In the genomic region with DNA sequence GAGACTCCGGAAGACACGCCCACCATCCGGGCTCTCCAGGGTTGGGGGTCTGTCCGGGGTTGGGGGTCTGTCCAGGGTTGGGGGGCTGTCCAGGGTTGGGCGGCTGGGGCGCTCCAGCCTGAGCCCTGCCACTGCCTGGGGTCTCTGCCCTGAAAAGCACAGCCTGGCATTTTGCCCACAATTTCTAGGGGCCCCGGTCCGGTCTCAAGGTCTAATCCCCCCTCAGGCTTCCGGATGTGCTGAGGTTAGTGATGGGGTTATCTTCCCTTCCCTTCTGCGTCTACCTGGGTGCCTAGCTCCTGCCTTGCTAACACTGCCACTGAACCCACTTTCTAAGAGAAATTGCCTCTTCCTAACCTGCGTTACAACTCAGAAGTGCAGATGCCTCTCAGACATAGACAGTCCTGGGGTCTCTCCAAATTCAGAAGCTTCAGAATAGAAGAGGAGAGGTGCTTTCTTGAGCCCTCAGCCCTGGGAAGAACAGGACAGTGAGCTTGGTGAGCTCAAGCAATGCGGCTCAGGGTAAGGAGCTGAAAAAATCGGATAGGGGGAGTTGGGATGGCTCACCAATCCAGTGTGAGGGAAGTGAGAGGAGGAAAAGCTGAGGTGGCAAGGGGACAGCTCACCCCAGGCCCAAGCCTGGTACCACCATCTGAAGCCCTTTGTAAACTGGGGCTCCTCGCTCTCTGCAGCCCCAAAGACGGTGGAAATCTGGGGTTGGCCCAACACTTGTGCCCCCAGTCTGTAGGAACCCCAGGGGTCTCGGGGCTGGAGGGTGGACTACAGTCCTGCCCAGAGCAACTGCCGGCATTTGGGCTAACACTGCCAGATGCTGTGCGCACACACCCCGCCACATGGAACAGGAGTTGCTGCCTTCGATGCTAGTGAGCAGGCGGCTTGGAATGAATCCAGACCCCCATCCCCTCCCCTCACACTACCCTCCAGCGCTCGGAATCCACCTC, we compare ENCODE assay signal across 16 cellular contexts. TPM values are rescaled to one million over a fixed set of nuclear protein-coding genes. Genes with fewer than 3 reads are reported as not detected.
DNase-seq lines count a peak whose midpoint lies in the region; ATAC-seq and TF ChIP-seq lines count a peak whose summit lies in the region.
"Had no signal": no experiment of that assay in that cellular context is flagged by ENCODE, and none has a peak within 500 bp of the region (broad histone marks: within the 10 kb centered on the region; RNA-seq: fewer than 3 reads in every experiment).

No MANE protein-coding gene starts in this region.

- peak overlapping the region; percentile 58 for H3K4me3 ChIP-seq in GM23338
- H3K4me3 ChIP-seq: hepatocyte had no signal

- peaks cover 58% of the 10 kb centered on the region for H3K4me1 ChIP-seq in GM23338 (ENCODE audit: insufficient read depth)

- H3K4me3 Mint-ChIP-seq in GM23338: peak overlapping the region; percentile 62
- H3K4me3 Mint-ChIP-seq in activated naive CD8-positive, alpha-beta T cell treated with anti-CD3 and anti-CD28 coated beads, Interleukin-2, amount 10 ng/mL, durations not matched to agents 7 days and 5 days: peak overlapping the region; percentile 39
- peak overlapping the region; percentile 30 for H3K4me3 Mint-ChIP-seq in nephron progenitor cell

- no peaks in the 10 kb centered on the region for H3K79me2 ChIP-seq in GM23338 (replicated peaks; ENCODE audit: insufficient read depth)
- H3K79me2 ChIP-seq: hepatocyte had no signal

- peaks cover 98% of the 10 kb centered on the region for H3K27me3 ChIP-seq in GM23338 (ENCODE audit: insufficient read depth)

- H3K9me2 ChIP-seq in GM23338 (ENCODE audit: insufficient read depth): no peaks in the 10 kb centered on the region

- peak overlapping the region; percentile 89 for H3K4me2 ChIP-seq in GM23338

- H3K27me3 Mint-ChIP-seq in GM23338 (ENCODE audit: insufficient read depth, low read depth, poor library complexity) (peaks cover 94% of the 10 kb centered on the region), nephron progenitor cell (ENCODE audit: low read depth, poor library complexity) (peaks cover 99% of the 10 kb centered on the region)
- peaks cover 81% of the 10 kb centered on the region for H3K27me3 Mint-ChIP-seq in activated naive CD8-positive, alpha-beta T cell treated with anti-CD3 and anti-CD28 coated beads, Interleukin-2, amount 10 ng/mL, durations not matched to agents 7 days and 5 days

- no peaks in the 10 kb centered on the region for H3K36me3 ChIP-seq in GM23338 (ENCODE audit: insufficient read depth)
- H3K36me3 ChIP-seq: suprapubic skin had no signal

- no peak overlapping the region for H3K27ac Mint-ChIP-seq in GM23338
- peak overlapping the region; percentile 48 for H3K27ac Mint-ChIP-seq in activated naive CD8-positive, alpha-beta T cell treated with anti-CD3 and anti-CD28 coated beads, Interleukin-2, amount 10 ng/mL, durations not matched to agents 7 days and 5 days
- no peak overlapping the region for H3K27ac Mint-ChIP-seq in nephron progenitor cell

- peaks cover 6% of the 10 kb centered on the region; the same call in 1 of the 2 replicates for H4K20me1 ChIP-seq in GM23338 (replicated peaks; ENCODE audit: insufficient read depth)

- TF ChIP-seq CTCF in GM23338 (conservative IDR thresholded peaks at IDR 0.05; ENCODE audit: low read depth in 2 of 2): no peak
- no peak for TF ChIP-seq CTCF in nephron progenitor cell (IDR thresholded peaks at IDR 0.05)

- ATAC-seq in GM23338 (no peak), GM18858 (IDR thresholded peaks at IDR 0.05; ENCODE audit: unreplicated experiment) (no peak)
- no peak for ATAC-seq in activated naive CD8-positive, alpha-beta T cell treated with anti-CD3 and anti-CD28 coated beads, Interleukin-2, amount 10 ng/mL, durations not matched to agents 7 days and 5 days (ENCODE audit: low read depth)

- H3K9me3 Mint-ChIP-seq in GM23338 (0 out of 3 replicates have a peak, but pooled peaks cover 3% of the 10 kb centered on the region), nephron progenitor cell (no peaks in the 10 kb centered on the region)
- H3K9me3 Mint-ChIP-seq in activated naive CD8-positive, alpha-beta T cell treated with anti-CD3 and anti-CD28 coated beads, Interleukin-2, amount 10 ng/mL, durations not matched to agents 7 days and 5 days: peaks cover 3% of the 10 kb centered on the region

- H3K36me3 Mint-ChIP-seq in GM23338 (ENCODE audit: low read depth) (no peaks in the 10 kb centered on the region; the same call in 2 of the 3 replicates), nephron progenitor cell (ENCODE audit: low read depth) (no peaks in the 10 kb centered on the region)
- no peaks in the 10 kb centered on the region for H3K36me3 Mint-ChIP-seq in activated naive CD8-positive, alpha-beta T cell treated with anti-CD3 and anti-CD28 coated beads, Interleukin-2, amount 10 ng/mL, durations not matched to agents 7 days and 5 days

- POLR2A ChIA-PET in activated naive CD8-positive, alpha-beta T cell treated with anti-CD3 and anti-CD28 coated beads, Interleukin-2, amount 10 ng/mL, durations not matched to agents 7 days and 5 days (lab: Charles Lee): no interaction called here

- peak; percentile 25 for DNase-seq in NCI-H345 (lab: John Stamatoyannopoulos, UW)
- DNase-seq in NCI-H345 treated with DMSO at 0.1 percent for 48 hours (lab: John Stamatoyannopoulos, UW; ENCODE audit: unreplicated experiment): no peak
- peak; percentile 59 for DNase-seq in GM23338 (ENCODE audit: low spot score)
- DNase-seq in activated naive CD8-positive, alpha-beta T cell treated with anti-CD3 and anti-CD28 coated beads, Interleukin-2, amount 10 ng/mL, durations not matched to agents 7 days and 5 days: no peak
- no peak for DNase-seq in nephron progenitor cell
- no peak for DNase-seq in KG1 (lab: John Stamatoyannopoulos, UW)
- no peak for DNase-seq in hypothalamus (lab: John Stamatoyannopoulos, UW)
- DNase-seq: occipital lobe, small intestine had no signal

- no peak overlapping the region for H2AFZ ChIP-seq in GM23338

- no peak overlapping the region for H3K27ac ChIP-seq in GM23338 (ENCODE audit: low read depth)
- H3K27ac ChIP-seq: hepatocyte, suprapubic skin had no signal

- H3F3A ChIP-seq in GM23338 (replicated peaks; ENCODE audit: low read depth): peaks cover 20% of the 10 kb centered on the region

- H3K4me1 Mint-ChIP-seq in GM23338 (peaks cover 45% of the 10 kb centered on the region), nephron progenitor cell (peaks cover 33% of the 10 kb centered on the region)
- H3K4me1 Mint-ChIP-seq in activated naive CD8-positive, alpha-beta T cell treated with anti-CD3 and anti-CD28 coated beads, Interleukin-2, amount 10 ng/mL, durations not matched to agents 7 days and 5 days: peaks cover 27% of the 10 kb centered on the region

TF ChIP-seq in GM23338, 12 proteins besides CTCF, POLR2A, EP300 and RAD21:
- no peak for TF ChIP-seq CREB1 (CRISPR knock-in tag; IDR thresholded peaks at IDR 0.05; ENCODE audit: low read depth)
- no peak for TF ChIP-seq POLR2AphosphoS5 (IDR thresholded peaks at IDR 0.05; ENCODE audit: low read depth)
- peak; percentile 97 for TF ChIP-seq EZH2phosphoT487 (IDR thresholded peaks at IDR 0.05; ENCODE audit: unreplicated experiment)
- TF ChIP-seq EZH2 (IDR thresholded peaks at IDR 0.05; ENCODE audit: low read depth, unreplicated experiment): peak; percentile 96
TF ChIP-seq in GM23338: peak in this region for 2.

RNA-seq across cellular contexts. Expression of a gene that starts 5.6 kb away (rescaled TPM):
- total RNA-seq in GM23338 (2014; rRNA removed; shearing (Covaris generic)): not detected in 2 replicates
- 0.16 and 0.18 TPM in 2 replicates for polyA plus RNA-seq in GM23338 (2016; fragmentation: Nextera tagmentation; extraction: Ambion mirVana)
- not detected for total RNA-seq in activated naive CD8-positive, alpha-beta T cell treated with anti-CD3 and anti-CD28 coated beads, Interleukin-2, amount 10 ng/mL, durations not matched to agents 7 days and 5 days
- total RNA-seq: activated CD8-positive, alpha-beta memory T cell treated with anti-CD3 and anti-CD28 coated beads for 36 hours; chondrocyte; esophagus mucosa; lower leg skin; occipital lobe; suprapubic skin had no signal
- polyA plus RNA-seq: small intestine had no signal

RNA-seq across cellular contexts. Expression of a gene that starts 43.9 kb away (rescaled TPM):
- not detected in 2 replicates for total RNA-seq in GM23338 (2014; rRNA removed; shearing (Covaris generic))
- 0.45 TPM in 1 of 2 replicates, not detected in the other for polyA plus RNA-seq in GM23338 (2016; fragmentation: Nextera tagmentation; extraction: Ambion mirVana)
- 1 to 10 TPM in 1 of 2 experiments, under 1 TPM in 1; 0.85 to 1.2 TPM for total RNA-seq in activated naive CD8-positive, alpha-beta T cell treated with anti-CD3 and anti-CD28 coated beads, Interleukin-2, amount 10 ng/mL, durations not matched to agents 7 days and 5 days
- total RNA-seq: activated CD8-positive, alpha-beta memory T cell treated with anti-CD3 and anti-CD28 coated beads for 36 hours had no signal

Comparison
In these comparisons a context has a peak if more than half of its experiments do, and no peak if none do; other contexts are left out.
1. DNase-seq: peak in NCI-H345 (single experiment) and GM23338 (single experiment); none in NCI-H345 treated with DMSO at 0.1 percent for 48 hours (single experiment), activated naive CD8-positive, alpha-beta T cell treated with anti-CD3 and anti-CD28 coated beads, Interleukin-2, amount 10 ng/mL, durations not matched to agents 7 days and 5 days (single experiment), nephron progenitor cell (single experiment), KG1 (single experiment) and hypothalamus (0 of 51).
2. Peak in every context shown above with its lines, with median percentiles within 50 percentile points of each other: H3K4me3 Mint-ChIP-seq.